In genomic region chr2:215845839-215846586, GRCh38 we compare ENCODE assay signal across 12 cellular contexts.
DNase-seq lines count a peak whose midpoint lies in the region; ATAC-seq, FAIRE-seq and TF ChIP-seq lines count a peak whose summit lies in the region.
"Had no signal": no experiment of that assay in that cellular context is flagged by ENCODE, and none has a peak within 500 bp of the region (broad histone marks: within the 10 kb centered on the region; RNA-seq: fewer than 3 reads in every experiment).

No MANE protein-coding gene starts in this region.

- peak; percentile 90 for ATAC-seq in GM18858 (IDR thresholded peaks at IDR 0.05; ENCODE audit: unreplicated experiment)
- ATAC-seq in GM21529 (IDR thresholded peaks at IDR 0.05; ENCODE audit: unreplicated experiment) = peak; percentile 84
- ATAC-seq in HG03280 (IDR thresholded peaks at IDR 0.05; ENCODE audit: unreplicated experiment) = peak; percentile 39
- ATAC-seq: naive thymus-derived CD8-positive, alpha-beta T cell had no signal

- TF ChIP-seq CTCF in endothelial cell of umbilical vein (IDR thresholded peaks at IDR 0.05; ENCODE audit: extremely low read depth in 1 of 2, insufficient read depth in 1 of 2, low read depth in 1 of 2, low read length in 2 of 2) = no peak

- CTCF ChIA-PET in endothelial cell of umbilical vein (lab: Charles Lee) = interaction anchor here (1.0 to 2.0 kb wide), 4 partner anchors 10 to 85 kb away, joined by 3 to 6 read pairs (median 4); no protein-coding TSS in a partner anchor

- intact Hi-C loops in endothelial cell of umbilical vein (cut with micrococcal nuclease) = loop anchor here (5.0 kb wide), 2 partner anchors 189 to 1034 kb away; no protein-coding TSS in a partner anchor

- no peak overlapping the region for H2AFZ ChIP-seq in endothelial cell of umbilical vein (ENCODE audit: low read depth, low read length)

- TF ChIP-seq POLR2A in endothelial cell of umbilical vein (IDR thresholded peaks at IDR 0.05; ENCODE audit: low read depth, low read length) = peak; percentile 8

- no peak for FAIRE-seq in endothelial cell of umbilical vein (lab: Jason Lieb, UNC)

- peaks cover 2 to 4% of the 10 kb centered on the region in 2 experiments for H3K36me3 ChIP-seq in endothelial cell of umbilical vein (ENCODE audit: control insufficient read depth in 2 of 2, extremely low read depth in 1 of 2, insufficient read depth in 2 of 2, low read length in 2 of 2)
- no peaks in the 10 kb centered on the region for H3K36me3 ChIP-seq in MG63
- H3K36me3 ChIP-seq: spleen, stomach had no signal

- peak overlapping the region; percentile 98 for H3K9ac ChIP-seq in endothelial cell of umbilical vein (replicated peaks; ENCODE audit: extremely low read depth, insufficient read depth, low read length)

- peaks cover 87% of the 10 kb centered on the region for H3K4me1 ChIP-seq in endothelial cell of umbilical vein (ENCODE audit: control insufficient read depth, extremely low read depth, insufficient read depth, low read length)

- peak overlapping the region; percentile 98 for H3K27ac ChIP-seq in endothelial cell of umbilical vein (ENCODE audit: insufficient read depth, low read depth, low read length)
- H3K27ac ChIP-seq: stomach had no signal

- H3K27me3 ChIP-seq in endothelial cell of umbilical vein (ENCODE audit: control insufficient read depth in 2 of 2, insufficient read depth in 2 of 2, low read length in 2 of 2) (no peaks in the 10 kb centered on the region), MG63 (no peaks in the 10 kb centered on the region)
- H3K27me3 ChIP-seq: spleen, stomach had no signal

- no TSS peak for BruUV-seq in endothelial cell of umbilical vein (replicated peaks; lab: Mats Ljungman, UMichigan)

- H3K9me3 ChIP-seq in endothelial cell of umbilical vein (replicated peaks; ENCODE audit: control insufficient read depth, insufficient read depth, low read length) (no peaks in the 10 kb centered on the region), MG63 (no peaks in the 10 kb centered on the region)
- H3K9me3 ChIP-seq: spleen, stomach had no signal

- peaks cover 60% of the 10 kb centered on the region for H3K79me2 ChIP-seq in endothelial cell of umbilical vein (ENCODE audit: control insufficient read depth, insufficient read depth, low read length)

- DNase-seq in endothelial cell of umbilical vein (ENCODE audit: low read depth, low spot score) (peak; percentile 58), NCI-H2227 (lab: John Stamatoyannopoulos, UW; ENCODE audit: unreplicated experiment) (no peak), Ammon's horn (ENCODE audit: low spot score) (no peak), MG63 (no peak), kidney tubule cell (ENCODE audit: low spot score) (no peak)
- DNase-seq: KBM-7; naive thymus-derived CD8-positive, alpha-beta T cell; spleen; stomach had no signal

- no peaks in the 10 kb centered on the region for H3K9me1 ChIP-seq in endothelial cell of umbilical vein (replicated peaks; ENCODE audit: control insufficient read depth, extremely low read depth, insufficient read depth, low read length)

- dilution Hi-C loops in endothelial cell of umbilical vein (cut with MboI; ENCODE audit: extremely low pct_ligation_motif_present, low sequenced_read_pairs) = no loop called here

- H3K4me3 ChIP-seq in endothelial cell of umbilical vein (replicated peaks in 1 of 3; ENCODE audit: insufficient read depth in 1 of 3, low read depth in 1 of 3, low read length in 3 of 3) (peak overlapping the region in 2 of 3 experiments; percentile 13 to 91), MG63 (no peak overlapping the region)
- H3K4me3 ChIP-seq: spleen, stomach had no signal

- POLR2A ChIA-PET in endothelial cell of umbilical vein (lab: Charles Lee) = interaction anchor here (1.1 to 2.0 kb wide), 5 partner anchors 10 to 412 kb away, joined by 3 to 7 read pairs (median 4); no protein-coding TSS in a partner anchor

- H4K20me1 ChIP-seq in endothelial cell of umbilical vein (replicated peaks; ENCODE audit: control insufficient read depth, extremely low read depth, insufficient read depth, low read length) = no peaks in the 10 kb centered on the region

- H3K4me2 ChIP-seq in endothelial cell of umbilical vein (ENCODE audit: insufficient read depth, low read length) = peak overlapping the region; percentile 92

TF ChIP-seq in endothelial cell of umbilical vein, 7 proteins besides CTCF, POLR2A, EP300 and RAD21:
- TF ChIP-seq MYC (IDR thresholded peaks at IDR 0.05; ENCODE audit: low read depth, low read length) (no peak), GATA2 (IDR thresholded peaks at IDR 0.05; ENCODE audit: insufficient read depth, insufficient read length, low read depth, low read length) (no peak), EZH2 (IDR thresholded peaks at IDR 0.05; ENCODE audit: borderline replicate concordance, low read depth, low read length, severe bottlenecking) (no peak), FOS (IDR thresholded peaks at IDR 0.05; ENCODE audit: borderline replicate concordance, insufficient read depth, low read length) (no peak), POLR2AphosphoS5 (IDR thresholded peaks at IDR 0.05; ENCODE audit: insufficient read depth, low read depth, low read length) (no peak), JUN (IDR thresholded peaks at IDR 0.05; ENCODE audit: borderline replicate concordance, insufficient read depth, insufficient read length, low read depth) (no peak)
- TF ChIP-seq, protein P1, sequence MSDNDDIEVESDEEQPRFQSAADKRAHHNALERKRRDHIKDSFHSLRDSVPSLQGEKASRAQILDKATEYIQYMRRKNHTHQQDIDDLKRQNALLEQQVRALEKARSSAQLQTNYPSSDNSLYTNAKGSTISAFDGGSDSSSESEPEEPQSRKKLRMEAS (IDR thresholded peaks at IDR 0.05; ENCODE audit: insufficient read depth, insufficient read length) = no peak
TF ChIP-seq in endothelial cell of umbilical vein: peak in this region for 0.

Comparison
In these comparisons a context has a peak if more than half of its experiments do, and no peak if none do; other contexts are left out.
1. ATAC-seq: peak in every context shown above with its lines; median percentile 90 in GM18858; 84 in GM21529; 39 in HG03280.